Comparison of ENCODE assay signal across 23 cellular contexts in the genomic region with DNA sequence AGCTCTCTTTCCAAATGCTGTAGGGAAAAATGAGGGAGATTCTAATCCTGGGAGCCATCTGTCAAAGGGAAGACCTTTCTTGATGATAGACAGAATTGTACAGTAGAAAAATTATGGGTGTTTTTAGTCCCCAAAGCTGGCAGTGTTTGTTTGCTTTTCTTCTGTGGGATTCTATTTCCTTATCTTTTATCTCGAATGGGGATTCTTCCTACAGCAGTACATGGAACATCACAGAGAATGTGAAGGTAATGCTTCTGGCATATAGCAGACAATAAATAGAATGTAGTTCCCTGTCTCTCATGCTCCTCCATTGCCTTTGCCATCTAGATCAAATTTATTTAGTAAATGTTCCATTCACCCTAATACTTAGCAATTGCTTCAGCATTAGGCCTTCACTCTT.
"Had no signal": no experiment of that assay in that cellular context is flagged by ENCODE, and none has a peak within 500 bp of the region (broad histone marks: within the 10 kb centered on the region; RNA-seq: fewer than 3 reads in every experiment).

No MANE protein-coding gene starts in this region.

- H3K27me3 ChIP-seq: dorsolateral prefrontal cortex, gastrocnemius medialis, neutrophil, right lobe of liver, suprapubic skin, tibial nerve, upper lobe of left lung had no signal

- H3K9me3 Mint-ChIP-seq: endodermal cell; natural killer cell; stimulated activated naive B cell treated with anti-CD40 and anti-IgM and Interleukin-4, amounts not matched to agents 10 μg/mL and 1 μg/mL and 100 μg/mL, for 72 hours; stimulated activated naive CD8-positive, alpha-beta T cell treated with anti-CD3 and anti-CD28 coated beads, Interleukin-15, Interleukin-2, amounts not matched to agents 100 ng/mL and 50 ng/mL, for 24 hours had no signal

- DNase-seq: dorsolateral prefrontal cortex; effector CD4-positive, alpha-beta T cell; endodermal cell; foreskin fibroblast; gastrocnemius medialis; head of caudate nucleus; left ventricle myocardium superior; lower lobe of right lung; natural killer cell; right lobe of liver; small intestine; stimulated activated CD4-positive, alpha-beta T cell treated with anti-CD3 and anti-CD28 coated beads, Interleukin-15, amount 100 ng/mL, for 24 hours; stimulated activated CD4-positive, alpha-beta T cell treated with anti-CD3 and anti-CD28 coated beads, Interleukin-2, amount 100 ng/mL, for 48 hours; stimulated activated naive B cell treated with anti-CD40 and anti-IgM and Interleukin-4, amounts not matched to agents 10 μg/mL and 1 μg/mL and 100 μg/mL, for 72 hours; upper lobe of left lung had no signal

- H3K4me3 ChIP-seq: dorsolateral prefrontal cortex, gastrocnemius medialis, lower lobe of right lung, right lobe of liver, suprapubic skin, tibial nerve, upper lobe of left lung had no signal

- H3K36me3 ChIP-seq: gastrocnemius medialis, lower lobe of right lung, neutrophil, right lobe of liver, suprapubic skin, tibial nerve, upper lobe of left lung had no signal

- H3K27me3 Mint-ChIP-seq: stimulated activated naive B cell treated with anti-CD40 and anti-IgM and Interleukin-4, amounts not matched to agents 10 μg/mL and 1 μg/mL and 100 μg/mL, for 72 hours; stimulated activated naive CD8-positive, alpha-beta T cell treated with anti-CD3 and anti-CD28 coated beads, Interleukin-15, Interleukin-2, amounts not matched to agents 100 ng/mL and 50 ng/mL, for 24 hours had no signal

- ATAC-seq: esophagus mucosa; gastrocnemius medialis; left ventricle myocardium superior; lower lobe of right lung; natural killer cell; right lobe of liver; stimulated activated naive B cell treated with anti-CD40 and anti-IgM and Interleukin-4, amounts not matched to agents 10 μg/mL and 1 μg/mL and 100 μg/mL, for 72 hours had no signal

- H3K9me3 ChIP-seq: gastrocnemius medialis, lower lobe of right lung, neutrophil, right lobe of liver, suprapubic skin, tibial nerve, upper lobe of left lung had no signal

- H3K27ac ChIP-seq: dorsolateral prefrontal cortex, epithelial cell of prostate, gastrocnemius medialis, lower lobe of right lung, neutrophil, parathyroid adenoma, right lobe of liver, suprapubic skin, tibial nerve, upper lobe of left lung had no signal

- H3K4me1 ChIP-seq: right lobe of liver, upper lobe of left lung had no signal

- H3K4me3 Mint-ChIP-seq: endodermal cell; natural killer cell; stimulated activated naive B cell treated with anti-CD40 and anti-IgM and Interleukin-4, amounts not matched to agents 10 μg/mL and 1 μg/mL and 100 μg/mL, for 72 hours; stimulated activated naive CD8-positive, alpha-beta T cell treated with anti-CD3 and anti-CD28 coated beads, Interleukin-15, Interleukin-2, amounts not matched to agents 100 ng/mL and 50 ng/mL, for 24 hours had no signal

- H3K36me3 Mint-ChIP-seq: natural killer cell; stimulated activated naive B cell treated with anti-CD40 and anti-IgM and Interleukin-4, amounts not matched to agents 10 μg/mL and 1 μg/mL and 100 μg/mL, for 72 hours had no signal

- H3K27ac Mint-ChIP-seq: endodermal cell; natural killer cell; progenitor cell of endocrine pancreas; stimulated activated naive B cell treated with anti-CD40 and anti-IgM and Interleukin-4, amounts not matched to agents 10 μg/mL and 1 μg/mL and 100 μg/mL, for 72 hours; stimulated activated naive CD8-positive, alpha-beta T cell treated with anti-CD3 and anti-CD28 coated beads, Interleukin-15, Interleukin-2, amounts not matched to agents 100 ng/mL and 50 ng/mL, for 24 hours had no signal

- H3K4me1 Mint-ChIP-seq: natural killer cell had no signal
